In the genomic region with DNA sequence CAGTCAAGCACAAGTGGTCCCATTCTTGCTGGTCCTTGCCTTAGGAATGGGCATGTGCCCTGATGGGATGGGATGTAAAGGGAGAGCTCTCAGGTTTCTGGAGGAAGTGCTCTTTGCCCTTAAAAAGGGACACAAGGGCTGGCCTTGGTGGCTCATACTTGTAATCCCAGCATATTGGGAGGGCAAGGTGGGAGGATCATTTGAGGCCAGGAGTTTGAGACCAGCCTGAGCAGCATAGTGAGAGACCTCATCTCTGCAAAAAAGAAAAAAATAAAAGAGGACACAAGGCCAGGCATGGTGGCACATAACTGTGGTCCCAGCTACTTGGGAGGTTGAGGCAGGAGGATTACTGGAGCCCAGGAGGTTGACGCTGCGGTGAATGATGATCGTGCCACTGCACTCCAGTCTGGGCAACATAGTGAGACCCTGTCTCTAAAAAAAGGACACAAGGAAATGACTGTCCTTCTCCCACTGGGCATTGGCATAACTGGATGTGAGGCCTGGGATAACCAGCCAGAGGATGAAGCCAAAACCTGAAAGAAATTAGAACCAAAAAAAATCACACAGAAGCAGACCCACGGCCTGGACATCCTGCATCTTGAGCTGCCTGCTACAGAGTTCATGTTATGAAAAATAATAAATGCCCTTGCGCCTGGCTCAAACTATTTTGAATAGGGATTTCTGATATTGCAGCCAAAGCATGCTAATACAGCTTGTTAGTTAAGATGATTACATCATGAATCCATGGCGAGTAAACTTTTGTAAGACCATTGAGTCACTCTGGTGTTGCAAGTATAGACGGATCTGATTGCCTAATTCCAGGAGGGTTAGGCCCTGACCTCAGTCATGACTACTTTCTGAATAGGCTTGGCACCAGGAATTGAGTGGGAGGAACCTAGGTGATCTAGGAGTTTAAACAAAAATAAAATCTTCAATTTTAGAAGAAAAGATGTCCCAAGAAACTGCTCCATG, we compare ENCODE assay signal across 9 cellular contexts. TPM values are rescaled to one million over a fixed set of nuclear protein-coding genes. Genes with fewer than 3 reads are reported as not detected.
A peak's percentile ranks its signal among the peaks of the same experiment; 100 is the strongest.
DNase-seq lines count a peak whose midpoint lies in the region; ATAC-seq and TF ChIP-seq lines count a peak whose summit lies in the region.
"Had no signal": no experiment of that assay in that cellular context is flagged by ENCODE, and none has a peak within 500 bp of the region (broad histone marks: within the 10 kb centered on the region; RNA-seq: fewer than 3 reads in every experiment).

No MANE protein-coding gene starts in this region.

- POLR2A ChIA-PET in Caco-2 (lab: Charles Lee): no interaction called here

- peaks cover 3 to 15% (median 10%) of the 10 kb centered on the region in 4 donors for H3K4me1 ChIP-seq in upper lobe of left lung
- H3K4me1 ChIP-seq in Caco-2: no peaks in the 10 kb centered on the region

- TF ChIP-seq CTCF in HFF-Myc (IDR thresholded peaks at IDR 0.05; ENCODE audit: low read depth, low read length, missing control alignments) (no peak), upper lobe of left lung (IDR thresholded peaks at IDR 0.05) (no peak), Caco-2 (IDR thresholded peaks at IDR 0.05; ENCODE audit: insufficient read depth in 1 of 2, low read depth in 1 of 2, low read length in 1 of 2, severe bottlenecking in 1 of 2, unreplicated experiment in 1 of 2) (no peak)

- intact Hi-C loops in left cardiac atrium (cut with DNase I) (no loop called here), Caco-2 (cut with micrococcal nuclease; ENCODE audit: unreplicated experiment) (no loop called here)

- H3K27ac Mint-ChIP-seq in Caco-2 (ENCODE audit: unreplicated experiment): no peak overlapping the region
- H3K27ac Mint-ChIP-seq: activated naive CD8-positive, alpha-beta T cell treated with anti-CD3 and anti-CD28 coated beads, Interleukin-2, amount 50 U/mL, for 24 hours had no signal

- no peak for TF ChIP-seq POLR2A in upper lobe of left lung (IDR thresholded peaks at IDR 0.05)

- H3K27ac ChIP-seq in upper lobe of left lung: peak overlapping the region in 1 of 4 donors; percentile 12

- H3K9me3 ChIP-seq in upper lobe of left lung (no peaks in the 10 kb centered on the region), Caco-2 (no peaks in the 10 kb centered on the region)

- CTCF ChIA-PET in Caco-2 (lab: Charles Lee): interaction anchor here (0.6 to 1.2 kb wide), 2 partner anchors 11 to 19 kb away, joined by 3 to 8 read pairs; no protein-coding TSS in a partner anchor

- H3K36me3 ChIP-seq in upper lobe of left lung (no peaks in the 10 kb centered on the region), Caco-2 (ENCODE audit: control insufficient read depth, insufficient read depth, low read length) (no peaks in the 10 kb centered on the region)

- peak in 1 of 4 donors; percentile 76 for TF ChIP-seq EP300 in upper lobe of left lung (IDR thresholded peaks at IDR 0.05)

- H3K4me3 ChIP-seq in HFF-Myc (replicated peaks; ENCODE audit: low read depth, low read length) (no peak overlapping the region), upper lobe of left lung (no peak overlapping the region), Caco-2 (ENCODE audit: low read depth, low read length) (no peak overlapping the region)

- WGBS in upper lobe of left lung, 2 donors: 69 to 77% methylated on average over 7 of the region's 7 CpGs

- no peaks in the 10 kb centered on the region for H3K36me3 Mint-ChIP-seq in Caco-2 (ENCODE audit: insufficient read depth, unreplicated experiment)

- BruUV-seq in Caco-2 (replicated peaks; lab: Mats Ljungman, UMichigan): no TSS peak

- ATAC-seq in left cardiac atrium (peak; percentile 87 to 97), upper lobe of left lung (ENCODE audit: low FRiP score in 2 of 2) (peak; percentile 77 to 94), HG02938 (IDR thresholded peaks at IDR 0.05; ENCODE audit: unreplicated experiment) (no peak)
- ATAC-seq: activated naive CD8-positive, alpha-beta T cell treated with anti-CD3 and anti-CD28 coated beads, Interleukin-2, amount 50 U/mL, for 24 hours had no signal

- DNase-seq in HFF-Myc (ENCODE audit: extremely low read depth, low read depth): peak; percentile 48
- DNase-seq in SKM-1 (lab: John Stamatoyannopoulos, UW; ENCODE audit: unreplicated experiment): peak; percentile 83
- no peak for DNase-seq in left cardiac atrium
- DNase-seq in upper lobe of left lung: peak in 1 of 2 donors; percentile 66
- DNase-seq in Caco-2: no peak
- no peak for DNase-seq in activated CD4-positive, CD25-positive, alpha-beta regulatory T cell (lab: John Stamatoyannopoulos, UW)
- DNase-seq: activated naive CD8-positive, alpha-beta T cell treated with anti-CD3 and anti-CD28 coated beads, Interleukin-2, amount 50 U/mL, for 24 hours; NCI-H1930 had no signal

- H3K4me1 Mint-ChIP-seq in Caco-2 (ENCODE audit: low read depth, unreplicated experiment): no peaks in the 10 kb centered on the region
- H3K4me1 Mint-ChIP-seq: activated naive CD8-positive, alpha-beta T cell treated with anti-CD3 and anti-CD28 coated beads, Interleukin-2, amount 50 U/mL, for 24 hours had no signal

- H3K4me3 Mint-ChIP-seq in Caco-2 (ENCODE audit: unreplicated experiment): no peak overlapping the region
- H3K4me3 Mint-ChIP-seq: activated naive CD8-positive, alpha-beta T cell treated with anti-CD3 and anti-CD28 coated beads, Interleukin-2, amount 50 U/mL, for 24 hours had no signal

- H3K9me3 Mint-ChIP-seq in Caco-2 (ENCODE audit: unreplicated experiment): no peaks in the 10 kb centered on the region
- H3K9me3 Mint-ChIP-seq: activated naive CD8-positive, alpha-beta T cell treated with anti-CD3 and anti-CD28 coated beads, Interleukin-2, amount 50 U/mL, for 24 hours had no signal

- H3K27me3 Mint-ChIP-seq in Caco-2 (ENCODE audit: insufficient read depth, unreplicated experiment): peaks cover 3% of the 10 kb centered on the region

- H3K27me3 ChIP-seq in upper lobe of left lung: no peaks in the 10 kb centered on the region
- H3K27me3 ChIP-seq in Caco-2 (replicated peaks; ENCODE audit: control insufficient read depth, insufficient read depth, low read length): no peaks in the 10 kb centered on the region

RNA-seq across cellular contexts. Expression of a gene that starts 12.9 kb away (rescaled TPM):
- total RNA-seq in left cardiac atrium (10 to 100 TPM; 48.7 to 50.2 TPM), upper lobe of left lung (10 to 100 TPM; 35.6 to 65.4 (median 53.4) TPM), Caco-2 (2022) (76.0 and 82.7 TPM in 2 replicates)

RNA-seq across cellular contexts. Expression of a gene that starts 45.5 kb away (rescaled TPM):
- total RNA-seq in left cardiac atrium (10 to 100 TPM; 25.4 to 27.9 TPM), upper lobe of left lung (10 to 100 TPM; 10.2 to 28.3 (median 19.8) TPM), Caco-2 (2022) (26.2 and 26.8 TPM in 2 replicates)

RNA-seq across cellular contexts. Expression of a gene that starts 45.7 kb away (rescaled TPM):
- total RNA-seq in left cardiac atrium (10 to 100 TPM; 52.6 to 57.5 TPM), upper lobe of left lung (100 to 1,000 TPM in 2 of 6 donors, 10 to 100 TPM in 4; 68.6 to 251 (median 89.5) TPM), Caco-2 (2022) (66.9 and 67.2 TPM in 2 replicates)

Comparison
In these comparisons a context has a peak if more than half of its experiments do, and no peak if none do; other contexts are left out.
1. DNase-seq: peak in HFF-Myc (single experiment) and SKM-1 (single experiment); none in left cardiac atrium (single experiment), Caco-2 (0 of 2) and activated CD4-positive, CD25-positive, alpha-beta regulatory T cell (0 of 4).